ENCODE assay signal across 8 cellular contexts in the genomic region with DNA sequence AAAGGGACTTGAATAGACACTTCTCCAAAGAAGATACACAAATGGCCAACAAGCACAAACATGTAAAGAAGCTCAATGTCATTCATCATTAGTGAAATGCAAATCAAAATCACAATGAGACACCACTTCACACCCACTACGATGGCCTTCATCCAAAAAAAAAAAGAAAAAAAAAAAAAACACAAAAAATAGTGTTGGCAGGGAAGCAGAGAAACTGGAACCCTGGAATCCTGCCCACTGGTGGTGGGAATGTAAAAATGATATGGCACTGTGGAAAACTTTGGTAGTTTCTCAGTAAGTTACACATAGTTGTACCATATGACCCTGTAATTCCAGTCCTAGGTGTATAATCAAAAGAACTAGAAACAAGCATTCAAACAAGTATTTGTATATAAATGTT.
DNase-seq lines count a peak whose midpoint lies in the region; ATAC-seq and TF ChIP-seq lines count a peak whose summit lies in the region.
"Not testable (repeated sequence)": the region's sequence is repeated elsewhere in the genome, so short reads cannot be mapped to it uniquely, and the experiment has no call there.

No MANE protein-coding gene starts in this region.

- not testable (repeated sequence) for H3K4me1 ChIP-seq in psoas muscle

- peaks cover 43% of the 10 kb centered on the region for H3K36me3 Mint-ChIP-seq in MCF 10A (ENCODE audit: insufficient read depth, unreplicated experiment)

- ATAC-seq in psoas muscle = not testable (repeated sequence)

- TF ChIP-seq POLR2A in NB4 (IDR thresholded peaks at IDR 0.05; ENCODE audit: extremely low read depth, insufficient read length) = not testable (repeated sequence)

- POLR2A ChIA-PET in MCF 10A (lab: Yijun Ruan, JAX) = not testable (repeated sequence)

- not testable (repeated sequence) for H3K27me3 ChIP-seq in psoas muscle (ENCODE audit: insufficient read depth in 3 of 3, low read length in 2 of 3)

- H3K9me3 ChIP-seq in psoas muscle = not testable (repeated sequence)

- CTCF ChIA-PET in MCF 10A (lab: Yijun Ruan, JAX) = interaction anchor here (0.6 kb wide), 2 partner anchors 44 to 70 kb away, joined by 3 to 5 read pairs; no protein-coding TSS in a partner anchor

- H3K4me1 Mint-ChIP-seq in MCF 10A (ENCODE audit: insufficient read depth, unreplicated experiment) = not testable (repeated sequence)

- BruUV-seq in MCF 10A (replicated peaks; lab: Mats Ljungman, UMichigan) = not testable (repeated sequence)

- not testable (repeated sequence) for H3K27ac Mint-ChIP-seq in MCF 10A (ENCODE audit: low read depth, unreplicated experiment)

- WGBS in psoas muscle, 3 donors = 49 to 77% (median 70%) methylated on average over 1 of the region's 1 CpG

- not testable (repeated sequence) for H3K27ac ChIP-seq in psoas muscle

- DNase-seq in ACHN (peak; percentile 52), GM04504 (ENCODE audit: low read depth) (peak; percentile 3), RPMI7951 (ENCODE audit: low read depth) (peak; percentile 23), MCF 10A (ENCODE audit: unreplicated experiment) (peak; percentile 39), fibroblast of mammary gland (ENCODE audit: low read depth) (peak; percentile 14), kidney glomerular epithelial cell (lab: John Stamatoyannopoulos, UW) (peak; percentile 3)
- DNase-seq in NB4 (ENCODE audit: low read depth); psoas muscle: not testable (repeated sequence)

- not testable (repeated sequence) for H3K27me3 Mint-ChIP-seq in MCF 10A (ENCODE audit: insufficient read depth, unreplicated experiment)

- TF ChIP-seq CTCF in NB4 (IDR thresholded peaks at IDR 0.05; ENCODE audit: low read depth, low read length) (peak; percentile 13), MCF 10A (IDR thresholded peaks at IDR 0.05; ENCODE audit: unreplicated experiment) (peak; percentile 36), fibroblast of mammary gland (conservative IDR thresholded peaks at IDR 0.05; ENCODE audit: control insufficient read depth, insufficient read depth, low read depth, low read length) (peak; percentile 39), psoas muscle (IDR thresholded peaks at IDR 0.05) (peak; percentile 19)

- H3K4me3 Mint-ChIP-seq in MCF 10A (ENCODE audit: unreplicated experiment) = not testable (repeated sequence)

- H3K4me3 ChIP-seq in NB4 (ENCODE audit: low read depth, low read length); fibroblast of mammary gland (ENCODE audit: control insufficient read depth, low read depth, low read length); psoas muscle: not testable (repeated sequence)

- in situ Hi-C loops in ACHN (cut with HindIII; ENCODE audit: low pct_ligation_motif_present, low pct_unique_long_range_greater_than_20kb, low sequenced_read_pairs) = not testable (repeated sequence)

- not testable (repeated sequence) for H3K9me3 Mint-ChIP-seq in MCF 10A (ENCODE audit: unreplicated experiment)

- H3K36me3 ChIP-seq in psoas muscle (ENCODE audit: insufficient read depth in 1 of 2, low read depth in 1 of 2) = peaks cover 0 to 69% of the 10 kb centered on the region in 2 donors

- intact Hi-C loops in MCF 10A (cut with micrococcal nuclease); psoas muscle (cut with DNase I): not testable (repeated sequence)
